8 cellular contexts compared by ENCODE assay signal in genomic region chr12:49698619-49699545, GRCh38. TPM values are rescaled to one million over a fixed set of nuclear protein-coding genes. Genes with fewer than 3 reads are reported as not detected.
DNase-seq lines count a peak whose midpoint lies in the region; ATAC-seq and TF ChIP-seq lines count a peak whose summit lies in the region.

No MANE protein-coding gene starts in this region.

- H3K4me1 ChIP-seq in gastroesophageal sphincter: peaks cover 0 to 34% (median 3%) of the 10 kb centered on the region in 3 donors

- TF ChIP-seq CTCF in GM12865 (IDR thresholded peaks at IDR 0.05; ENCODE audit: insufficient read depth, low read depth, low read length, missing control alignments) (no peak), gastroesophageal sphincter (IDR thresholded peaks at IDR 0.05) (no peak)

- 25 to 33% methylated on average over 6 to 7 of the region's 8 CpGs for WGBS in gastroesophageal sphincter (ENCODE audit: low coverage in 1 of 2), 2 donors

- no peak for TF ChIP-seq POLR2A in gastroesophageal sphincter (IDR thresholded peaks at IDR 0.05)

- H3K27ac ChIP-seq in gastroesophageal sphincter: peak overlapping the region in 3 of 4 donors; percentile 15 to 53 (median 22)

- H3K4me3 ChIP-seq in GM12865 (ENCODE audit: low read depth, low read length) (peak overlapping the region; percentile 29), gastroesophageal sphincter (peak overlapping the region in 1 of 2 donors; percentile 6)

- DNase-seq in GM12865 (ENCODE audit: low read depth): peak; percentile 93
- peak; percentile 81 for DNase-seq in KG1 (lab: John Stamatoyannopoulos, UW)
- peak; percentile 23 for DNase-seq in activated CD8-positive, alpha-beta memory T cell treated with anti-CD3 and anti-CD28 coated beads, Interleukin-2, amount 50 U/mL, for 4 hours
- DNase-seq in pons (ENCODE audit: low spot score): peak; percentile 69
- DNase-seq in NCI-H526 treated with DMSO at 0.1 percent for 48 hours (lab: John Stamatoyannopoulos, UW): no peak
- DNase-seq in NCI-H82 treated with DMSO at 0.1 percent for 48 hours (lab: John Stamatoyannopoulos, UW; ENCODE audit: unreplicated experiment): no peak

- H3K27me3 ChIP-seq in gastroesophageal sphincter: no peaks in the 10 kb centered on the region

- H3K9me3 ChIP-seq in gastroesophageal sphincter: no peaks in the 10 kb centered on the region

- H3K36me3 ChIP-seq in gastroesophageal sphincter: no peaks in the 10 kb centered on the region

- no peak for TF ChIP-seq EP300 in gastroesophageal sphincter (IDR thresholded peaks at IDR 0.05)

- ATAC-seq in GM21786 (IDR thresholded peaks at IDR 0.05; ENCODE audit: unreplicated experiment): peak; percentile 73
- ATAC-seq in gastroesophageal sphincter: peak; percentile 46

RNA-seq across cellular contexts. Expression of gene FMNL3, which starts 8.3 kb away (rescaled TPM):
- total RNA-seq in gastroesophageal sphincter: 10 to 100 TPM; 10.4 to 15.4 (median 12.6) TPM

RNA-seq across cellular contexts. Expression of gene TMBIM6, which starts 42.5 kb away (rescaled TPM):
- 100 to 1,000 TPM; 251 to 408 (median 329) TPM for total RNA-seq in gastroesophageal sphincter

Comparison
In these comparisons a context has a peak if more than half of its experiments do, and no peak if none do; other contexts are left out.
1. DNase-seq: peak in GM12865 (single experiment), KG1 (single experiment), activated CD8-positive, alpha-beta memory T cell treated with anti-CD3 and anti-CD28 coated beads, Interleukin-2, amount 50 U/mL, for 4 hours (single experiment) and pons (single experiment); none in NCI-H526 treated with DMSO at 0.1 percent for 48 hours (single experiment) and NCI-H82 treated with DMSO at 0.1 percent for 48 hours (single experiment).